In genomic region chr1:171984850-171985485, GRCh38 we compare ENCODE assay signal across 8 cellular contexts.
DNase-seq lines count a peak whose midpoint lies in the region; ATAC-seq and TF ChIP-seq lines count a peak whose summit lies in the region.

No MANE protein-coding gene starts in this region.

- no peaks in the 10 kb centered on the region for H3K27me3 ChIP-seq in Caco-2 (replicated peaks; ENCODE audit: control insufficient read depth, insufficient read depth, low read length)
- no peaks in the 10 kb centered on the region for H3K27me3 ChIP-seq in brain microvascular endothelial cell (replicated peaks)
- no peaks in the 10 kb centered on the region for H3K27me3 ChIP-seq in uterus

- CTCF ChIA-PET in Caco-2 (lab: Charles Lee): interaction anchor here (1.0 to 2.2 kb wide), 5 partner anchors 18 to 415 kb away, joined by 3 to 20 read pairs (median 5); no protein-coding TSS in a partner anchor

- peak in 1 of 2 experiments; percentile 24 for DNase-seq in Caco-2
- DNase-seq in NCI-H345 treated with DMSO at 0.1 percent for 48 hours (lab: John Stamatoyannopoulos, UW; ENCODE audit: unreplicated experiment): peak; percentile 15
- no peak for DNase-seq in brain microvascular endothelial cell
- peak; percentile 8 for DNase-seq in kidney glomerular epithelial cell (lab: John Stamatoyannopoulos, UW)
- DNase-seq in uterus: no peak
- DNase-seq in ureter (ENCODE audit: low spot score): no peak
- no peak for DNase-seq in activated CD8-positive, alpha-beta memory T cell treated with anti-CD3 and anti-CD28 coated beads, Interleukin-2, amount 50 U/mL, for 4 hours

- H3K9me3 Mint-ChIP-seq in Caco-2 (ENCODE audit: unreplicated experiment): no peaks in the 10 kb centered on the region

- peak; percentile 71 to 84 for TF ChIP-seq CTCF in Caco-2 (IDR thresholded peaks at IDR 0.05; ENCODE audit: insufficient read depth in 1 of 2, low read depth in 1 of 2, low read length in 1 of 2, severe bottlenecking in 1 of 2, unreplicated experiment in 1 of 2)
- TF ChIP-seq CTCF in brain microvascular endothelial cell (IDR thresholded peaks at IDR 0.05; ENCODE audit: low read depth, low read length, missing control alignments): peak; percentile 81
- peak; percentile 53 to 76 (median 65) for TF ChIP-seq CTCF in uterus (IDR thresholded peaks at IDR 0.05)

- peak; percentile 51 for ATAC-seq in GM19467 (IDR thresholded peaks at IDR 0.05; ENCODE audit: unreplicated experiment)

- H3K4me1 ChIP-seq in Caco-2 (no peaks in the 10 kb centered on the region; the same call in 1 of the 2 replicates), uterus (no peaks in the 10 kb centered on the region)

- no peak overlapping the region for H3K27ac Mint-ChIP-seq in Caco-2 (ENCODE audit: unreplicated experiment)

- H3K36me3 ChIP-seq in Caco-2 (ENCODE audit: control insufficient read depth, insufficient read depth, low read length): no peaks in the 10 kb centered on the region
- no peaks in the 10 kb centered on the region for H3K36me3 ChIP-seq in brain microvascular endothelial cell (replicated peaks)
- H3K36me3 ChIP-seq in uterus: no peaks in the 10 kb centered on the region

- intact Hi-C loops in Caco-2 (cut with micrococcal nuclease; ENCODE audit: unreplicated experiment): loop anchor here (1.0 to 5.0 kb wide), 2 partner anchors 184 to 338 kb away; no protein-coding TSS in a partner anchor
- intact Hi-C loops in uterus (cut with DNase I; ENCODE audit: low total_unique reads): loop anchor here (5.0 kb wide), 1 partner anchor 183 kb away; no protein-coding TSS in a partner anchor

- H3K9me3 ChIP-seq in Caco-2 (no peaks in the 10 kb centered on the region), uterus (no peaks in the 10 kb centered on the region)

- POLR2A ChIA-PET in Caco-2 (lab: Charles Lee): no interaction called here

- TF ChIP-seq POLR2A in uterus (IDR thresholded peaks at IDR 0.05): no peak

- no TSS peak for BruUV-seq in Caco-2 (replicated peaks; lab: Mats Ljungman, UMichigan)

- H3K4me3 Mint-ChIP-seq in Caco-2 (ENCODE audit: unreplicated experiment): no peak overlapping the region

- no peak overlapping the region for H3K4me3 ChIP-seq in Caco-2 (ENCODE audit: low read depth, low read length)
- no peak overlapping the region for H3K4me3 ChIP-seq in brain microvascular endothelial cell (ENCODE audit: low read depth, low read length)
- H3K4me3 ChIP-seq in uterus: no peak overlapping the region

- peaks cover 1% of the 10 kb centered on the region for H3K4me1 Mint-ChIP-seq in Caco-2 (ENCODE audit: low read depth, unreplicated experiment)

- in situ Hi-C loops in brain microvascular endothelial cell (cut with HindIII; ENCODE audit: low pct_ligation_motif_present, low sequenced_read_pairs): loop anchor here (10.0 kb wide), 1 partner anchor 180 kb away; no protein-coding TSS in a partner anchor

- no peak overlapping the region for H3K27ac ChIP-seq in brain microvascular endothelial cell
- H3K27ac ChIP-seq in uterus: no peak overlapping the region

- peaks cover 3% of the 10 kb centered on the region for H3K27me3 Mint-ChIP-seq in Caco-2 (ENCODE audit: insufficient read depth, unreplicated experiment)

- H3K36me3 Mint-ChIP-seq in Caco-2 (ENCODE audit: insufficient read depth, unreplicated experiment): no peaks in the 10 kb centered on the region

Comparison
In these comparisons a context has a peak if more than half of its experiments do, and no peak if none do; other contexts are left out.
1. DNase-seq: peak in NCI-H345 treated with DMSO at 0.1 percent for 48 hours (single experiment) and kidney glomerular epithelial cell (single experiment); none in brain microvascular endothelial cell (single experiment), uterus (0 of 2), ureter (single experiment) and activated CD8-positive, alpha-beta memory T cell treated with anti-CD3 and anti-CD28 coated beads, Interleukin-2, amount 50 U/mL, for 4 hours (single experiment).
2. Peak in every context shown above with its lines, with median percentiles within 50 percentile points of each other: CTCF ChIP-seq.